Comparison of ENCODE assay signal across 8 cellular contexts in genomic region chr2:199460101-199460671, GRCh38. TPM values are rescaled to one million over a fixed set of nuclear protein-coding genes. Genes with fewer than 3 reads are reported as not detected.
DNase-seq lines count a peak whose midpoint lies in the region; ATAC-seq and TF ChIP-seq lines count a peak whose summit lies in the region.

No MANE protein-coding gene starts in this region.

- TF ChIP-seq CTCF in epithelial cell of proximal tubule (conservative IDR thresholded peaks at IDR 0.05; ENCODE audit: low read depth, low read length) (no peak), progenitor cell of endocrine pancreas (IDR thresholded peaks at IDR 0.05; ENCODE audit: unreplicated experiment) (no peak)

- peak overlapping the region; percentile 82 for H3K4me3 ChIP-seq in epithelial cell of proximal tubule (ENCODE audit: low read depth, low read length)

- H3K4me3 Mint-ChIP-seq in activated T-cell treated with anti-CD3 and anti-CD28 coated beads, Interleukin-2, amount 50 U/mL, for 24 hours: peak overlapping the region; percentile 83
- peak overlapping the region; percentile 91 for H3K4me3 Mint-ChIP-seq in progenitor cell of endocrine pancreas (ENCODE audit: low read depth)

- DNase-seq in activated T-cell treated with anti-CD3 and anti-CD28 coated beads, Interleukin-2, amount 50 U/mL, for 24 hours: no peak
- no peak for DNase-seq in activated T-cell treated with anti-CD3 and anti-CD28 coated beads, Interleukin-2, amount 50 U/mL, for 48 hours
- peak; percentile 85 for DNase-seq in RKO (ENCODE audit: low spot score)
- no peak for DNase-seq in epithelial cell of proximal tubule (ENCODE audit: low read depth)
- no peak for DNase-seq in progenitor cell of endocrine pancreas (ENCODE audit: low spot score, unreplicated experiment)
- no peak for DNase-seq in 8988T

- H3K27ac Mint-ChIP-seq in activated T-cell treated with anti-CD3 and anti-CD28 coated beads, Interleukin-2, amount 50 U/mL, for 24 hours: peak overlapping the region; percentile 86
- H3K27ac Mint-ChIP-seq in progenitor cell of endocrine pancreas: peak overlapping the region; percentile 95

- ATAC-seq in HG02588 (IDR thresholded peaks at IDR 0.05; ENCODE audit: unreplicated experiment) (no peak), HG03378 (IDR thresholded peaks at IDR 0.05; ENCODE audit: unreplicated experiment) (no peak)

- peaks cover 41% of the 10 kb centered on the region for H3K4me1 Mint-ChIP-seq in activated T-cell treated with anti-CD3 and anti-CD28 coated beads, Interleukin-2, amount 50 U/mL, for 24 hours (ENCODE audit: low read depth)
- peaks cover 16% of the 10 kb centered on the region for H3K4me1 Mint-ChIP-seq in progenitor cell of endocrine pancreas (ENCODE audit: low read depth)

- no peaks in the 10 kb centered on the region for H3K9me3 Mint-ChIP-seq in activated T-cell treated with anti-CD3 and anti-CD28 coated beads, Interleukin-2, amount 50 U/mL, for 24 hours
- no peaks in the 10 kb centered on the region for H3K9me3 Mint-ChIP-seq in progenitor cell of endocrine pancreas (ENCODE audit: low read depth)

- peaks cover 2% of the 10 kb centered on the region for H3K36me3 Mint-ChIP-seq in activated T-cell treated with anti-CD3 and anti-CD28 coated beads, Interleukin-2, amount 50 U/mL, for 24 hours (ENCODE audit: low read depth)
- H3K36me3 Mint-ChIP-seq in progenitor cell of endocrine pancreas (ENCODE audit: insufficient read depth): no peaks in the 10 kb centered on the region

- peaks cover 78% of the 10 kb centered on the region for H3K27me3 Mint-ChIP-seq in activated T-cell treated with anti-CD3 and anti-CD28 coated beads, Interleukin-2, amount 50 U/mL, for 24 hours
- H3K27me3 Mint-ChIP-seq in progenitor cell of endocrine pancreas: peaks cover 72% of the 10 kb centered on the region

RNA-seq across cellular contexts. Expression of gene SATB2, which starts 2.4 kb away (rescaled TPM):
- 1.8 and 2.7 TPM in 2 replicates for total RNA-seq in epithelial cell of proximal tubule
- total RNA-seq in progenitor cell of endocrine pancreas: 4.4 and 4.7 TPM in 2 replicates
